In the genomic region with DNA sequence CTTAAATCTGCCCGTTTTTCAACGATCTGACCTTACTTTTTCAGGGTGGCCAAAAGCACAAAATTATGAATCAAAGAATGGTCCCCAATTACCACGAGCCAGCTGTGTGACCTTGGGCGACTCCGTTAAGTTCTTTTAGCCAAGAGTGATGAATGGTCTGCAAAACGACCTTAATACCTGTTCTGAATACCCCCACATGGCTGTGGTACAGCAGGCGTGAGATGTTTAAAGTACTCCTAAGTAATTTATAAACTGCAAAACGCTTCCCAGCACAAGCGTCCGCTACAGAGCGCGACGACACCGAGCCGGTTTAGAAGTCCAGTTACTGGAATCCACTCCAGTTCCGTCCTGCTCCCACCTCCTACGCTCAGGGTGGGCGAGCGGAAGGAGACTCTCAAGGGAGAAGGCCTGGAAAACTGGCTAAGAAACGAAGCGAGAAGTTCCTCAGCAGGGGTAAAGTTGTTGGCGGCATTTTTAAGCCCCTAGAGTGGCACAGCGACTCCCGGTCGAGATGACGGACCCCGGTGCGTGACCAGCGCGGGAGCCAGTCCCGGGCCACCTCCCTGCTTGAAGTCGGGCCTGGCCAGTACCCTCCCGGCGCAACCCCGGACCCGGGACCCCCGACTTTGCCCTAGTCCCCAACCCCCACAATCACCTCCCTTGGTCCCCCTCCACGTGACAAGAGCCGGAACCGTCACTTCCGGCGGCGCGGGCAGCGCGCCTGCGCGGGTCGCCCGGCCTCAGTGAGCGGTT, we compare ENCODE assay signal across 1 cellular context.
TF ChIP-seq lines count a peak whose summit lies in the region.

No MANE protein-coding gene starts in this region.

TF ChIP-seq in HepG2, 621 proteins besides CTCF, POLR2A, EP300 and RAD21 (continued from another document and continues in another):
- TF ChIP-seq, protein P1, sequence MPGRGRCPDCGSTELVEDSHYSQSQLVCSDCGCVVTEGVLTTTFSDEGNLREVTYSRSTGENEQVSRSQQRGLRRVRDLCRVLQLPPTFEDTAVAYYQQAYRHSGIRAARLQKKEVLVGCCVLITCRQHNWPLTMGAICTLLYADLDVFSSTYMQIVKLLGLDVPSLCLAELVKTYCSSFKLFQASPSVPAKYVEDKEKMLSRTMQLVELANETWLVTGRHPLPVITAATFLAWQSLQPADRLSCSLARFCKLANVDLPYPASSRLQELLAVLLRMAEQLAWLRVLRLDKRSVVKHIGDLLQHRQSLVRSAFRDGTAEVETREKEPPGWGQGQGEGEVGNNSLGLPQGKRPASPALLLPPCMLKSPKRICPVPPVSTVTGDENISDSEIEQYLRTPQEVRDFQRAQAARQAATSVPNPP (CRISPR knock-in tag; IDR thresholded peaks at IDR 0.05) = peak; percentile 82; the same call in 1 of the 2 replicates
- no peak for TF ChIP-seq ZBTB42 (CRISPR knock-in tag; IDR thresholded peaks at IDR 0.05)
- no peak for TF ChIP-seq KLF15 (CRISPR knock-in tag; IDR thresholded peaks at IDR 0.05; ENCODE audit: borderline replicate concordance)
- TF ChIP-seq HDAC6 (IDR thresholded peaks at IDR 0.05; ENCODE audit: low read depth, low read length) = no peak
- peak; percentile 57 for TF ChIP-seq RBM39 (IDR thresholded peaks at IDR 0.05; ENCODE audit: low read depth, low read length, poor library complexity, severe bottlenecking)
- TF ChIP-seq ZNF670 (CRISPR knock-in tag; IDR thresholded peaks at IDR 0.05; ENCODE audit: borderline replicate concordance) = no peak
- no peak for TF ChIP-seq NFKB2 (CRISPR knock-in tag; IDR thresholded peaks at IDR 0.05; ENCODE audit: borderline replicate concordance)
- TF ChIP-seq, protein P2, sequence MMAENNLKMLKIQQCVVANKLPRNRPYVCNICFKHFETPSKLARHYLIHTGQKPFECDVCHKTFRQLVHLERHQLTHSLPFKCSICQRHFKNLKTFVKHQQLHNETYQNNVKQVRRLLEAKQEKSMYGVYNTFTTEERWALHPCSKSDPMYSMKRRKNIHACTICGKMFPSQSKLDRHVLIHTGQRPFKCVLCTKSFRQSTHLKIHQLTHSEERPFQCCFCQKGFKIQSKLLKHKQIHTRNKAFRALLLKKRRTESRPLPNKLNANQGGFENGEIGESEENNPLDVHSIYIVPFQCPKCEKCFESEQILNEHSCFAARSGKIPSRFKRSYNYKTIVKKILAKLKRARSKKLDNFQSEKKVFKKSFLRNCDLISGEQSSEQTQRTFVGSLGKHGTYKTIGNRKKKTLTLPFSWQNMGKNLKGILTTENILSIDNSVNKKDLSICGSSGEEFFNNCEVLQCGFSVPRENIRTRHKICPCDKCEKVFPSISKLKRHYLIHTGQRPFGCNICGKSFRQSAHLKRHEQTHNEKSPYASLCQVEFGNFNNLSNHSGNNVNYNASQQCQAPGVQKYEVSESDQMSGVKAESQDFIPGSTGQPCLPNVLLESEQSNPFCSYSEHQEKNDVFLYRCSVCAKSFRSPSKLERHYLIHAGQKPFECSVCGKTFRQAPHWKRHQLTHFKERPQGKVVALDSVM (CRISPR knock-in tag; IDR thresholded peaks at IDR 0.05) = no peak; the same call in 1 of the 2 replicates
- peak; percentile 84 for TF ChIP-seq ARNTL (CRISPR knock-in tag; IDR thresholded peaks at IDR 0.05)
- TF ChIP-seq, protein P3, sequence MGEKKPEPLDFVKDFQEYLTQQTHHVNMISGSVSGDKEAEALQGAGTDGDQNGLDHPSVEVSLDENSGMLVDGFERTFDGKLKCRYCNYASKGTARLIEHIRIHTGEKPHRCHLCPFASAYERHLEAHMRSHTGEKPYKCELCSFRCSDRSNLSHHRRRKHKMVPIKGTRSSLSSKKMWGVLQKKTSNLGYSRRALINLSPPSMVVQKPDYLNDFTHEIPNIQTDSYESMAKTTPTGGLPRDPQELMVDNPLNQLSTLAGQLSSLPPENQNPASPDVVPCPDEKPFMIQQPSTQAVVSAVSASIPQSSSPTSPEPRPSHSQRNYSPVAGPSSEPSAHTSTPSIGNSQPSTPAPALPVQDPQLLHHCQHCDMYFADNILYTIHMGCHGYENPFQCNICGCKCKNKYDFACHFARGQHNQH (CRISPR knock-in tag; IDR thresholded peaks at IDR 0.05) = peak; percentile 71
- TF ChIP-seq ZNF451 (CRISPR knock-in tag; IDR thresholded peaks at IDR 0.05) = no peak
- TF ChIP-seq ESRRA (CRISPR knock-in tag; IDR thresholded peaks at IDR 0.05; ENCODE audit: low read depth) = no peak
- no peak for TF ChIP-seq NR2F1 (CRISPR knock-in tag; IDR thresholded peaks at IDR 0.05)
- no peak for TF ChIP-seq ZNF496 (CRISPR knock-in tag; IDR thresholded peaks at IDR 0.05; ENCODE audit: insufficient replicate concordance)
- TF ChIP-seq ZNF75D (CRISPR knock-in tag; IDR thresholded peaks at IDR 0.05; ENCODE audit: borderline replicate concordance) = no peak
- no peak for TF ChIP-seq NFRKB (IDR thresholded peaks at IDR 0.05)
- TF ChIP-seq FOSL2 (CRISPR knock-in tag; IDR thresholded peaks at IDR 0.05) = 0 out of 2 replicates have a peak, but pooled peaks have one; percentile 9
- no peak for TF ChIP-seq RARG (CRISPR knock-in tag; IDR thresholded peaks at IDR 0.05; ENCODE audit: low read depth)
- 0 out of 2 replicates have a peak, but pooled peaks have one; percentile 60 for TF ChIP-seq EED (CRISPR knock-in tag; IDR thresholded peaks at IDR 0.05)
- peak; percentile 58; the same call in 1 of the 2 replicates for TF ChIP-seq YEATS2 (CRISPR knock-in tag; IDR thresholded peaks at IDR 0.05; ENCODE audit: borderline replicate concordance)
- no peak for TF ChIP-seq MBD4 (IDR thresholded peaks at IDR 0.05; ENCODE audit: borderline replicate concordance, low read length)
- TF ChIP-seq, protein P4, sequence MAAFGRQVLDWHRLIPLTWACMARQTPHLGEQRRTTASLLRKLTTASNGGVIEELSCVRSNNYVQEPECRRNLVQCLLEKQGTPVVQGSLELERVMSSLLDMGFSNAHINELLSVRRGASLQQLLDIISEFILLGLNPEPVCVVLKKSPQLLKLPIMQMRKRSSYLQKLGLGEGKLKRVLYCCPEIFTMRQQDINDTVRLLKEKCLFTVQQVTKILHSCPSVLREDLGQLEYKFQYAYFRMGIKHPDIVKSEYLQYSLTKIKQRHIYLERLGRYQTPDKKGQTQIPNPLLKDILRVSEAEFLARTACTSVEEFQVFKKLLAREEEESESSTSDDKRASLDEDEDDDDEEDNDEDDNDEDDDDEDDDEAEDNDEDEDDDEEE (CRISPR knock-in tag; IDR thresholded peaks at IDR 0.05) = no peak; the same call in 1 of the 2 replicates
- TF ChIP-seq ZNF615 (CRISPR knock-in tag; IDR thresholded peaks at IDR 0.05; ENCODE audit: borderline replicate concordance) = no peak
- TF ChIP-seq, protein P5, sequence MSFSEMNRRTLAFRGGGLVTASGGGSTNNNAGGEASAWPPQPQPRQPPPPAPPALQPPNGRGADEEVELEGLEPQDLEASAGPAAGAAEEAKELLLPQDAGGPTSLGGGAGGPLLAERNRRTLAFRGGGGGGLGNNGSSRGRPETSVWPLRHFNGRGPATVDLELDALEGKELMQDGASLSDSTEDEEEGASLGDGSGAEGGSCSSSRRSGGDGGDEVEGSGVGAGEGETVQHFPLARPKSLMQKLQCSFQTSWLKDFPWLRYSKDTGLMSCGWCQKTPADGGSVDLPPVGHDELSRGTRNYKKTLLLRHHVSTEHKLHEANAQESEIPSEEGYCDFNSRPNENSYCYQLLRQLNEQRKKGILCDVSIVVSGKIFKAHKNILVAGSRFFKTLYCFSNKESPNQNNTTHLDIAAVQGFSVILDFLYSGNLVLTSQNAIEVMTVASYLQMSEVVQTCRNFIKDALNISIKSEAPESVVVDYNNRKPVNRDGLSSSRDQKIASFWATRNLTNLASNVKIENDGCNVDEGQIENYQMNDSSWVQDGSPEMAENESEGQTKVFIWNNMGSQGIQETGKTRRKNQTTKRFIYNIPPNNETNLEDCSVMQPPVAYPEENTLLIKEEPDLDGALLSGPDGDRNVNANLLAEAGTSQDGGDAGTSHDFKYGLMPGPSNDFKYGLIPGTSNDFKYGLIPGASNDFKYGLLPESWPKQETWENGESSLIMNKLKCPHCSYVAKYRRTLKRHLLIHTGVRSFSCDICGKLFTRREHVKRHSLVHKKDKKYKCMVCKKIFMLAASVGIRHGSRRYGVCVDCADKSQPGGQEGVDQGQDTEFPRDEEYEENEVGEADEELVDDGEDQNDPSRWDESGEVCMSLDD (CRISPR knock-in tag; IDR thresholded peaks at IDR 0.05; ENCODE audit: borderline replicate concordance) = peak; percentile 79; the same call in 1 of the 2 replicates
- TF ChIP-seq, protein P6, sequence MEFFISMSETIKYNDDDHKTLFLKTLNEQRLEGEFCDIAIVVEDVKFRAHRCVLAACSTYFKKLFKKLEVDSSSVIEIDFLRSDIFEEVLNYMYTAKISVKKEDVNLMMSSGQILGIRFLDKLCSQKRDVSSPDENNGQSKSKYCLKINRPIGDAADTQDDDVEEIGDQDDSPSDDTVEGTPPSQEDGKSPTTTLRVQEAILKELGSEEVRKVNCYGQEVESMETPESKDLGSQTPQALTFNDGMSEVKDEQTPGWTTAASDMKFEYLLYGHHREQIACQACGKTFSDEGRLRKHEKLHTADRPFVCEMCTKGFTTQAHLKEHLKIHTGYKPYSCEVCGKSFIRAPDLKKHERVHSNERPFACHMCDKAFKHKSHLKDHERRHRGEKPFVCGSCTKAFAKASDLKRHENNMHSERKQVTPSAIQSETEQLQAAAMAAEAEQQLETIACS (CRISPR knock-in tag; IDR thresholded peaks at IDR 0.05) = no peak
- TF ChIP-seq, protein P7, sequence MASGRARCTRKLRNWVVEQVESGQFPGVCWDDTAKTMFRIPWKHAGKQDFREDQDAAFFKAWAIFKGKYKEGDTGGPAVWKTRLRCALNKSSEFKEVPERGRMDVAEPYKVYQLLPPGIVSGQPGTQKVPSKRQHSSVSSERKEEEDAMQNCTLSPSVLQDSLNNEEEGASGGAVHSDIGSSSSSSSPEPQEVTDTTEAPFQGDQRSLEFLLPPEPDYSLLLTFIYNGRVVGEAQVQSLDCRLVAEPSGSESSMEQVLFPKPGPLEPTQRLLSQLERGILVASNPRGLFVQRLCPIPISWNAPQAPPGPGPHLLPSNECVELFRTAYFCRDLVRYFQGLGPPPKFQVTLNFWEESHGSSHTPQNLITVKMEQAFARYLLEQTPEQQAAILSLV (CRISPR knock-in tag; IDR thresholded peaks at IDR 0.05; ENCODE audit: borderline replicate concordance) = peak; percentile 23; the same call in 1 of the 2 replicates
- 0 out of 2 replicates have a peak, but pooled peaks have one; percentile 58 for TF ChIP-seq SMYD3 (CRISPR knock-in tag; IDR thresholded peaks at IDR 0.05)
- TF ChIP-seq POLR2G (IDR thresholded peaks at IDR 0.05; ENCODE audit: low read depth, low read length) = peak; percentile 76
- TF ChIP-seq ZNF264 (CRISPR knock-in tag; IDR thresholded peaks at IDR 0.05) = 0 out of 2 replicates have a peak, but pooled peaks have one; percentile 23
- TF ChIP-seq MIER3 (CRISPR knock-in tag; IDR thresholded peaks at IDR 0.05; ENCODE audit: borderline replicate concordance) = peak; percentile 26; the same call in 1 of the 2 replicates
- no peak for TF ChIP-seq ZNF337 (CRISPR knock-in tag; IDR thresholded peaks at IDR 0.05; ENCODE audit: borderline replicate concordance, low read depth)
- no peak for TF ChIP-seq SUZ12 (IDR thresholded peaks at IDR 0.05; ENCODE audit: low read depth, low read length)
- TF ChIP-seq ZNF331 (CRISPR knock-in tag; IDR thresholded peaks at IDR 0.05) = peak; percentile 28; the same call in 1 of the 2 replicates
- TF ChIP-seq ZNF556 (CRISPR knock-in tag; IDR thresholded peaks at IDR 0.05; ENCODE audit: borderline replicate concordance) = 0 out of 2 replicates have a peak, but pooled peaks have one; percentile 19
- TF ChIP-seq KLF6 (CRISPR knock-in tag; IDR thresholded peaks at IDR 0.05) = peak; percentile 61; the same call in 1 of the 2 replicates
- peak; percentile 46 for TF ChIP-seq TBX2 (CRISPR knock-in tag; IDR thresholded peaks at IDR 0.05; ENCODE audit: borderline replicate concordance)
- TF ChIP-seq, protein P8, sequence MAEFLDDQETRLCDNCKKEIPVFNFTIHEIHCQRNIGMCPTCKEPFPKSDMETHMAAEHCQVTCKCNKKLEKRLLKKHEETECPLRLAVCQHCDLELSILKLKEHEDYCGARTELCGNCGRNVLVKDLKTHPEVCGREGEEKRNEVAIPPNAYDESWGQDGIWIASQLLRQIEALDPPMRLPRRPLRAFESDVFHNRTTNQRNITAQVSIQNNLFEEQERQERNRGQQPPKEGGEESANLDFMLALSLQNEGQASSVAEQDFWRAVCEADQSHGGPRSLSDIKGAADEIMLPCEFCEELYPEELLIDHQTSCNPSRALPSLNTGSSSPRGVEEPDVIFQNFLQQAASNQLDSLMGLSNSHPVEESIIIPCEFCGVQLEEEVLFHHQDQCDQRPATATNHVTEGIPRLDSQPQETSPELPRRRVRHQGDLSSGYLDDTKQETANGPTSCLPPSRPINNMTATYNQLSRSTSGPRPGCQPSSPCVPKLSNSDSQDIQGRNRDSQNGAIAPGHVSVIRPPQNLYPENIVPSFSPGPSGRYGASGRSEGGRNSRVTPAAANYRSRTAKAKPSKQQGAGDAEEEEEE (CRISPR knock-in tag; IDR thresholded peaks at IDR 0.05; ENCODE audit: borderline replicate concordance) = no peak
- no peak for TF ChIP-seq SSRP1 (CRISPR knock-in tag; IDR thresholded peaks at IDR 0.05)
- TF ChIP-seq KMT2A (CRISPR knock-in tag; IDR thresholded peaks at IDR 0.05) = peak; percentile 69; the same call in 1 of the 2 replicates
- TF ChIP-seq, protein P9, sequence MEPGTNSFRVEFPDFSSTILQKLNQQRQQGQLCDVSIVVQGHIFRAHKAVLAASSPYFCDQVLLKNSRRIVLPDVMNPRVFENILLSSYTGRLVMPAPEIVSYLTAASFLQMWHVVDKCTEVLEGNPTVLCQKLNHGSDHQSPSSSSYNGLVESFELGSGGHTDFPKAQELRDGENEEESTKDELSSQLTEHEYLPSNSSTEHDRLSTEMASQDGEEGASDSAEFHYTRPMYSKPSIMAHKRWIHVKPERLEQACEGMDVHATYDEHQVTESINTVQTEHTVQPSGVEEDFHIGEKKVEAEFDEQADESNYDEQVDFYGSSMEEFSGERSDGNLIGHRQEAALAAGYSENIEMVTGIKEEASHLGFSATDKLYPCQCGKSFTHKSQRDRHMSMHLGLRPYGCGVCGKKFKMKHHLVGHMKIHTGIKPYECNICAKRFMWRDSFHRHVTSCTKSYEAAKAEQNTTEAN (CRISPR knock-in tag; conservative IDR thresholded peaks at IDR 0.05) = 0 out of 2 replicates have a peak, but pooled peaks have one; percentile 6
- TF ChIP-seq KLF16 (CRISPR knock-in tag; IDR thresholded peaks at IDR 0.05) = peak in 1 of 2 experiments; percentile 76; a peak in 1 of 4 replicates
- no peak for TF ChIP-seq CC2D1A (CRISPR knock-in tag; IDR thresholded peaks at IDR 0.05)
- no peak for TF ChIP-seq EZH2 (conservative IDR thresholded peaks at IDR 0.05; ENCODE audit: low read depth, low read length)
- peak; percentile 28; the same call in 1 of the 2 replicates for TF ChIP-seq JDP2 (CRISPR knock-in tag; IDR thresholded peaks at IDR 0.05; ENCODE audit: borderline replicate concordance)
- TF ChIP-seq MYNN (CRISPR knock-in tag; IDR thresholded peaks at IDR 0.05; ENCODE audit: low read depth) = no peak
